ENCODE assay signal across 17 cellular contexts in the genomic region with DNA sequence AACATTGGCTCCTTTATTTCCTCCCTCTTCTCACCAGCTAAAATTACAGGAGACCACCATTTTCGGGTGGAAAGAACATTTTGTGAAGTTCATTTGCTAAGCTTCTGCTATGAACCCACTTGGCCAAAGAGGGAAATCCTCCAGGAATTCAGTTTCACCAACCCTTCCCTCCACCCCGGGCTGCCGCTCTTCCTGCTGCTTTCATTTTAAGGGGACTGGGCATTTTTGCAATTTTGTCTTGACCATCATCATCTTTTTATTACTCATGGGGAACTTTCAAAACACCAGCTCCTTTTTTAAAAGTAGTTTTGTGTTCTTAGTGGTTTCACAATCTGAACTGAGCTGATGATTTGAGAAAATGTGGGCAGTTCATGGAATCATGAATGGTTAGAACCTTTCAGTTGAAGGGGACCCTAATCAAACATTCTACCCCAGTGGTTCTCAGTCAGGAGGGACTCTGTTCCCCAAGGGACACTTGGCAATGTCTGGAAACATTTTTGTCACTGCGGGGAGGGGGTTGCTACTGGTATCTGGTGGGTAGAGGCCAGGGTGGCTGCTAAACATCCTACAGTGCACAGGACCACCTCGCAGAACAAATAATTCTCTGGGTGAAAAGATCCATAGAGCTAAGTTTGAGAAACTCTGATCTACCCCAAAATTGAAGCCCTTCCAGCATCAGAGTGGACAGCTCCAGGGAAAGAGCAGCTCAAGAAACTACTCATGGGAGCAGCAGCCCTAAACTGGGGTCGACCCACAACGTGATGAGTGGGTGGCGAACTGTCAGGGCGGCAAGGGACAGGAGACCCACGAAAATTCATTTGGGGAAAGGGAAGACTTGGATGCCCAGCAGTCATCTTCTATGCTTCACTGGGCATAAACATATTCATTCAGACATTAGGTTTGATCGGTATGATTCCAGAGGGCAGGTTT.
A peak's percentile ranks its signal among the peaks of the same experiment; 100 is the strongest.
DNase-seq lines count a peak whose midpoint lies in the region; ATAC-seq, FAIRE-seq and TF ChIP-seq lines count a peak whose summit lies in the region.
"Had no signal": no experiment of that assay in that cellular context is flagged by ENCODE, and none has a peak within 500 bp of the region (broad histone marks: within the 10 kb centered on the region; RNA-seq: fewer than 3 reads in every experiment).

No MANE protein-coding gene starts in this region.

- H3K9me2 ChIP-seq in GM23248 (ENCODE audit: insufficient read depth) (no peaks in the 10 kb centered on the region), hepatocyte (replicated peaks; ENCODE audit: insufficient read depth) (no peaks in the 10 kb centered on the region)

- H3K4me3 Mint-ChIP-seq in activated CD8-positive, alpha-beta T cell treated with anti-CD3 and anti-CD28 coated beads for 36 hours: no peak overlapping the region
- H3K4me3 Mint-ChIP-seq: activated naive CD4-positive, alpha-beta T cell treated with anti-CD3 and anti-CD28 coated beads for 36 hours; neural crest cell had no signal

- H3K27me3 ChIP-seq in GM23248 (replicated peaks; ENCODE audit: insufficient read depth): no peaks in the 10 kb centered on the region
- no peaks in the 10 kb centered on the region for H3K27me3 ChIP-seq in mammary epithelial cell (ENCODE audit: insufficient read depth, low read length)
- H3K27me3 ChIP-seq in hepatocyte: no peaks in the 10 kb centered on the region

- H3K36me3 ChIP-seq in GM23248 (ENCODE audit: low read depth) (no peaks in the 10 kb centered on the region), mammary epithelial cell (ENCODE audit: insufficient read depth, low read length) (no peaks in the 10 kb centered on the region), hepatocyte (replicated peaks; ENCODE audit: insufficient read depth, low read depth) (no peaks in the 10 kb centered on the region)

- TF ChIP-seq CTCF in mammary epithelial cell (conservative IDR thresholded peaks at IDR 0.05 in 1 of 2, IDR thresholded peaks at IDR 0.05 in 1 of 2; ENCODE audit: extremely low read depth in 1 of 2, insufficient read depth in 1 of 2, low read depth in 1 of 2, low read length in 2 of 2): no peak
- no peak for TF ChIP-seq CTCF in hepatocyte (IDR thresholded peaks at IDR 0.05; ENCODE audit: poor library complexity)
- no peak for TF ChIP-seq CTCF in activated CD8-positive, alpha-beta T cell treated with anti-CD3 and anti-CD28 coated beads for 36 hours (IDR thresholded peaks at IDR 0.05)
- no peak for TF ChIP-seq CTCF in D721Med (IDR thresholded peaks at IDR 0.05; ENCODE audit: insufficient read depth, missing control alignments)

- no peak for ATAC-seq in activated CD8-positive, alpha-beta T cell treated with anti-CD3 and anti-CD28 coated beads for 36 hours

- H3K9me3 Mint-ChIP-seq in activated CD8-positive, alpha-beta T cell treated with anti-CD3 and anti-CD28 coated beads for 36 hours: peaks cover 2% of the 10 kb centered on the region

- dilution Hi-C loops in mammary epithelial cell (cut with HindIII; ENCODE audit: low sequenced_read_pairs): no loop called here

- H3K9ac ChIP-seq in GM23248 (peak overlapping the region; percentile 69), mammary epithelial cell (ENCODE audit: insufficient read depth, low read length) (no peak overlapping the region)

- no peaks in the 10 kb centered on the region for H4K20me1 ChIP-seq in GM23248 (ENCODE audit: insufficient read depth)
- H4K20me1 ChIP-seq in mammary epithelial cell (ENCODE audit: insufficient read depth, low read length): no peaks in the 10 kb centered on the region
- no peaks in the 10 kb centered on the region for H4K20me1 ChIP-seq in hepatocyte (ENCODE audit: insufficient read depth, poor library complexity, severe bottlenecking)

- CTCF ChIA-PET in mammary epithelial cell (lab: Charles Lee; ENCODE audit: low non-redundant PET): no interaction called here
- CTCF ChIA-PET in activated CD8-positive, alpha-beta T cell treated with anti-CD3 and anti-CD28 coated beads for 36 hours (lab: Charles Lee): interaction anchor here (1.6 kb wide), 1 partner anchor 150 kb away, joined by 3 read pairs; no protein-coding TSS in a partner anchor

- POLR2A ChIA-PET in activated CD8-positive, alpha-beta T cell treated with anti-CD3 and anti-CD28 coated beads for 36 hours (lab: Charles Lee): no interaction called here

- 43 to 45% methylated on average over 11 of the region's 11 CpGs for WGBS in GM23248 (ENCODE audit: low coverage in 1 of 2, low lambda C conversion rate in 2 of 2, missing lambda C conversion rate in 2 of 2), 2 experiments
- 81% methylated on average over 11 of the region's 11 CpGs for WGBS in mammary epithelial cell (ENCODE audit: low coverage, missing lambda C conversion rate)
- 82% methylated on average over 11 of the region's 11 CpGs for WGBS in hepatocyte (ENCODE audit: low lambda C conversion rate, missing lambda C conversion rate)

- peaks cover 39% of the 10 kb centered on the region for H3F3A ChIP-seq in GM23248 (ENCODE audit: insufficient read depth)

- DNase-seq in GM23248 (peak; percentile 77), mammary epithelial cell (peak; percentile 27), hepatocyte (ENCODE audit: low spot score) (no peak), HuH-7.5 (ENCODE audit: low spot score) (no peak), D721Med (ENCODE audit: insufficient read length, low spot score) (no peak), activated gamma-delta T cell (lab: John Stamatoyannopoulos, UW) (no peak)
- DNase-seq in activated CD8-positive, alpha-beta T cell treated with anti-CD3 and anti-CD28 coated beads for 36 hours: no peak
- DNase-seq: activated naive CD4-positive, alpha-beta T cell treated with anti-CD3 and anti-CD28 coated beads for 36 hours; DMS153; H7; kidney glomerular epithelial cell; NCI-H524 treated with DMSO at 0.1 percent for 48 hours; stimulated activated CD4-positive, alpha-beta T cell treated with anti-CD3 and anti-CD28 coated beads, Interleukin-15, amount 100 ng/mL, for 24 hours had no signal

- H2AFZ ChIP-seq in GM23248: peak overlapping the region; percentile 25; the same call in 1 of the 2 replicates
- no peak overlapping the region for H2AFZ ChIP-seq in mammary epithelial cell (ENCODE audit: low read depth, low read length)
- no peak overlapping the region for H2AFZ ChIP-seq in hepatocyte

- no peaks in the 10 kb centered on the region for H3K4me1 Mint-ChIP-seq in activated CD8-positive, alpha-beta T cell treated with anti-CD3 and anti-CD28 coated beads for 36 hours (ENCODE audit: low read depth)

- no TSS peak for BruUV-seq in mammary epithelial cell (replicated peaks; lab: Mats Ljungman, UMichigan)

- no peaks in the 10 kb centered on the region for H3K9me3 ChIP-seq in GM23248 (ENCODE audit: low read depth)
- peaks cover 3% of the 10 kb centered on the region for H3K9me3 ChIP-seq in mammary epithelial cell (replicated peaks; ENCODE audit: insufficient read depth, low read length)
- no peaks in the 10 kb centered on the region for H3K9me3 ChIP-seq in hepatocyte (ENCODE audit: low read depth)

- no peak overlapping the region for H3K27ac Mint-ChIP-seq in activated CD8-positive, alpha-beta T cell treated with anti-CD3 and anti-CD28 coated beads for 36 hours
- H3K27ac Mint-ChIP-seq: activated naive CD4-positive, alpha-beta T cell treated with anti-CD3 and anti-CD28 coated beads for 36 hours had no signal

- no peaks in the 10 kb centered on the region for H3K36me3 Mint-ChIP-seq in activated CD8-positive, alpha-beta T cell treated with anti-CD3 and anti-CD28 coated beads for 36 hours (ENCODE audit: low read depth)

- peak overlapping the region; percentile 48 for H3K4me3 ChIP-seq in GM23248
- no peak overlapping the region for H3K4me3 ChIP-seq in mammary epithelial cell (replicated peaks in 1 of 3; ENCODE audit: insufficient read depth in 1 of 3, low read depth in 2 of 3, low read length in 3 of 3)
- H3K4me3 ChIP-seq in hepatocyte: no peak overlapping the region
- H3K4me3 ChIP-seq in skin epidermis: no peak overlapping the region

- H3K4me2 ChIP-seq in GM23248 (ENCODE audit: unreplicated experiment) (peak overlapping the region; percentile 80), mammary epithelial cell (ENCODE audit: insufficient read depth, low read depth, low read length) (no peak overlapping the region), hepatocyte (peak overlapping the region; percentile 18)

- intact Hi-C loops in mammary epithelial cell (cut with micrococcal nuclease): loop anchor here (5.0 kb wide), 1 partner anchor 85 kb away; no protein-coding TSS in a partner anchor
- intact Hi-C loops in activated CD8-positive, alpha-beta T cell treated with anti-CD3 and anti-CD28 coated beads for 36 hours (cut with micrococcal nuclease): no loop called here

- peaks cover 7% of the 10 kb centered on the region for H3K27me3 Mint-ChIP-seq in activated CD8-positive, alpha-beta T cell treated with anti-CD3 and anti-CD28 coated beads for 36 hours

- H3K79me2 ChIP-seq in GM23248 (ENCODE audit: insufficient read depth) (no peaks in the 10 kb centered on the region), mammary epithelial cell (ENCODE audit: insufficient read depth, low read length) (no peaks in the 10 kb centered on the region), hepatocyte (no peaks in the 10 kb centered on the region)

- H3K4me1 ChIP-seq in GM23248 (ENCODE audit: insufficient read depth) (peaks cover 48% of the 10 kb centered on the region), mammary epithelial cell (ENCODE audit: insufficient read depth, low read length) (peaks cover 45% of the 10 kb centered on the region), hepatocyte (ENCODE audit: insufficient read depth) (peaks cover 39% of the 10 kb centered on the region)

- no peak for FAIRE-seq in D721Med (lab: Jason Lieb, UNC)
- FAIRE-seq: colon, GM19239 had no signal

- peak overlapping the region; percentile 93 for H3K27ac ChIP-seq in GM23248
- H3K27ac ChIP-seq in mammary epithelial cell (ENCODE audit: insufficient read depth, low read depth, low read length): no peak overlapping the region
- H3K27ac ChIP-seq in hepatocyte: peak overlapping the region; percentile 42
- H3K27ac ChIP-seq in skin epidermis: peak overlapping the region in 16 of 21 experiments; percentile 10 to 86 (median 64)

- in situ Hi-C loops in GM23248 (cut with MboI): no loop called here
- in situ Hi-C loops in mammary epithelial cell (cut with MboI; ENCODE audit: low sequenced_read_pairs in 2 of 2): no loop called here

Comparison
In these comparisons a context has a peak if more than half of its experiments do, and no peak if none do; other contexts are left out.
1. DNase-seq: peak in GM23248 (single experiment) and mammary epithelial cell (single experiment); none in hepatocyte (single experiment), HuH-7.5 (single experiment), activated CD8-positive, alpha-beta T cell treated with anti-CD3 and anti-CD28 coated beads for 36 hours (single experiment), D721Med (single experiment) and activated gamma-delta T cell (single experiment).